8 cellular contexts compared by ENCODE assay signal in genomic region chr3:14439501-14440167, GRCh38. TPM values are rescaled to one million over a fixed set of nuclear protein-coding genes. Genes with fewer than 3 reads are reported as not detected.
DNase-seq lines count a peak whose midpoint lies in the region; ATAC-seq and TF ChIP-seq lines count a peak whose summit lies in the region.

No MANE protein-coding gene starts in this region.

- H3K36me3 ChIP-seq in cardiac muscle cell, result no peaks in the 10 kb centered on the region

- in situ Hi-C loops in ACHN (cut with HindIII; ENCODE audit: low pct_ligation_motif_present, low pct_unique_long_range_greater_than_20kb, low sequenced_read_pairs), result no loop called here
- in situ Hi-C loops in GM13977 (cut with MboI; ENCODE audit: low pct_unique_long_range_greater_than_20kb, low sequenced_read_pairs, unreplicated experiment), result no loop called here

- H3K36me3 Mint-ChIP-seq in activated T-cell treated with anti-CD3 and anti-CD28 coated beads, Interleukin-2, amount 50 U/mL, for 24 hours (ENCODE audit: low read depth), result peaks cover 58% of the 10 kb centered on the region

- no peak for DNase-seq in activated T-cell treated with anti-CD3 and anti-CD28 coated beads, Interleukin-2, amount 50 U/mL, for 24 hours
- DNase-seq in activated T-cell treated with anti-CD3 and anti-CD28 coated beads for 4 hours (no peak), RPMI8226 (peak; percentile 19), cardiac muscle cell (ENCODE audit: low read depth in 1 of 2, low spot score in 1 of 2) (peak in 1 of 2 donors; percentile 76), GM19240 (ENCODE audit: insufficient read length, low spot score) (no peak), ACHN (no peak), GM13977 (ENCODE audit: low spot score) (no peak)
- no peak for DNase-seq in stimulated activated naive CD8-positive, alpha-beta T cell treated with anti-CD3 and anti-CD28 coated beads, Interleukin-15, amount 100 ng/mL, for 72 hours

- H3K4me1 ChIP-seq in cardiac muscle cell (ENCODE audit: low read depth), result peaks cover 16% of the 10 kb centered on the region

- no peak for ATAC-seq in stimulated activated naive CD8-positive, alpha-beta T cell treated with anti-CD3 and anti-CD28 coated beads, Interleukin-15, amount 100 ng/mL, for 72 hours

- H3K9me3 Mint-ChIP-seq in activated T-cell treated with anti-CD3 and anti-CD28 coated beads, Interleukin-2, amount 50 U/mL, for 24 hours, result no peaks in the 10 kb centered on the region
- no peaks in the 10 kb centered on the region for H3K9me3 Mint-ChIP-seq in stimulated activated naive CD8-positive, alpha-beta T cell treated with anti-CD3 and anti-CD28 coated beads, Interleukin-15, amount 100 ng/mL, for 72 hours

- no peak for TF ChIP-seq CTCF in cardiac muscle cell (IDR thresholded peaks at IDR 0.05; ENCODE audit: low read depth, low read length)
- TF ChIP-seq CTCF in GM13977 (IDR thresholded peaks at IDR 0.05; ENCODE audit: extremely low read depth, insufficient read depth, missing control alignments), result no peak

- peak overlapping the region; percentile 17 for H3K27ac ChIP-seq in cardiac muscle cell

- no peaks in the 10 kb centered on the region for H3K27me3 Mint-ChIP-seq in activated T-cell treated with anti-CD3 and anti-CD28 coated beads, Interleukin-2, amount 50 U/mL, for 24 hours
- no peaks in the 10 kb centered on the region for H3K27me3 Mint-ChIP-seq in stimulated activated naive CD8-positive, alpha-beta T cell treated with anti-CD3 and anti-CD28 coated beads, Interleukin-15, amount 100 ng/mL, for 72 hours

- no peak overlapping the region for H3K4me3 Mint-ChIP-seq in activated T-cell treated with anti-CD3 and anti-CD28 coated beads, Interleukin-2, amount 50 U/mL, for 24 hours
- H3K4me3 Mint-ChIP-seq in stimulated activated naive CD8-positive, alpha-beta T cell treated with anti-CD3 and anti-CD28 coated beads, Interleukin-15, amount 100 ng/mL, for 72 hours, result no peak overlapping the region

- H3K27ac Mint-ChIP-seq in activated T-cell treated with anti-CD3 and anti-CD28 coated beads, Interleukin-2, amount 50 U/mL, for 24 hours, result peak overlapping the region; percentile 83
- peak overlapping the region; percentile 65 to 81 for H3K27ac Mint-ChIP-seq in stimulated activated naive CD8-positive, alpha-beta T cell treated with anti-CD3 and anti-CD28 coated beads, Interleukin-15, amount 100 ng/mL, for 72 hours

- H3K27me3 ChIP-seq in cardiac muscle cell, result no peaks in the 10 kb centered on the region

- H3K4me3 ChIP-seq in cardiac muscle cell, result no peak overlapping the region

- H3K4me1 Mint-ChIP-seq in activated T-cell treated with anti-CD3 and anti-CD28 coated beads, Interleukin-2, amount 50 U/mL, for 24 hours (ENCODE audit: low read depth), result peaks cover 40% of the 10 kb centered on the region
- H3K4me1 Mint-ChIP-seq in stimulated activated naive CD8-positive, alpha-beta T cell treated with anti-CD3 and anti-CD28 coated beads, Interleukin-15, amount 100 ng/mL, for 72 hours, result peaks cover 49% of the 10 kb centered on the region

- no peaks in the 10 kb centered on the region for H3K9me3 ChIP-seq in cardiac muscle cell (ENCODE audit: low read depth)

RNA-seq across cellular contexts. Expression of gene SLC6A6, which starts 37.2 kb away (rescaled TPM):
- total RNA-seq in cardiac muscle cell, result 9.6 and 19.7 TPM in 2 replicates
- polyA plus RNA-seq in cardiac muscle cell, result 5.4 and 11.8 TPM in 2 replicates
